Comparison of ENCODE assay signal across 16 cellular contexts in the genomic region with DNA sequence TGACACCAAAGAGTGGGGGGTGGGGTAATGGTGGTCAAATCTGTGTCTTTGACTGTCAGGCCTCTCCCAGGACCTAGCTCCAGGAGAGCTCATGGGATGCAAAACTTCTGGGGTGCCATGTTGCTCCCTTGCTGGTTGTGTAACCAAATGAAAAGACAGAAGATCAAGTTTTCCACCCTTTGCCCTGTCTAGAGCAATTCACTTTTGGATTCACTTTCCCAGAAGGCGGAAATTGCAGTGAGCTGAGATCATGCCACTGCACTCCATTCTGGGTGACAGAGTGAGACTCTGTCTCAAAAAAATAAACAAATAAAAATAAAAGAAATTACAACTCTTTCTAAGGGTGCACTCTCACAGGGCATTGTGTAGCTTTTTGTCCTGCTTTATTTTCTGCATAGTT. TPM values are rescaled to one million over a fixed set of nuclear protein-coding genes. Genes with fewer than 3 reads are reported as not detected.
A peak's percentile ranks its signal among the peaks of the same experiment; 100 is the strongest.
DNase-seq lines count a peak whose midpoint lies in the region; ATAC-seq, FAIRE-seq and TF ChIP-seq lines count a peak whose summit lies in the region.
"Had no signal": no experiment of that assay in that cellular context is flagged by ENCODE, and none has a peak within 500 bp of the region (broad histone marks: within the 10 kb centered on the region; RNA-seq: fewer than 3 reads in every experiment).

No MANE protein-coding gene starts in this region.

- no peak for TF ChIP-seq CTCF in Peyer's patch (IDR thresholded peaks at IDR 0.05)
- no peak for TF ChIP-seq CTCF in chondrocyte (IDR thresholded peaks at IDR 0.05)

- H3K9me3 Mint-ChIP-seq in chondrocyte (ENCODE audit: low read depth) = peaks cover 16% of the 10 kb centered on the region

- no peak for FAIRE-seq in small intestine (lab: Jason Lieb, UNC)
- FAIRE-seq: GM12892 had no signal

- intact Hi-C loops in left colon (cut with DNase I, micrococcal nuclease) = no loop called here

- H3K27me3 Mint-ChIP-seq in chondrocyte (ENCODE audit: low read depth) = no peaks in the 10 kb centered on the region

- no peaks in the 10 kb centered on the region for H3K4me1 ChIP-seq in Peyer's patch
- no peaks in the 10 kb centered on the region for H3K4me1 ChIP-seq in small intestine (ENCODE audit: control insufficient read depth in 2 of 2, insufficient read depth in 1 of 2, low read depth in 1 of 2, low read length in 1 of 2)
- H3K4me1 ChIP-seq: BLaER1 treated with 17β-estradiol and CSF1 and Interleukin-3, amounts not matched to agents 10 nM and 100 nM had no signal

- DNase-seq in EH (ENCODE audit: low read depth) (peak; percentile 26), Peyer's patch (peak in 1 of 3 donors; percentile 56), left colon (no peak), small intestine (peak; percentile 84), NCI-H345 treated with DMSO at 0.1 percent for 48 hours (lab: John Stamatoyannopoulos, UW; ENCODE audit: unreplicated experiment) (no peak), NCI-H524 (lab: John Stamatoyannopoulos, UW) (no peak), chondrocyte (ENCODE audit: low spot score) (no peak)
- DNase-seq: ACHN; CD4-positive, CD25-positive, alpha-beta regulatory T cell; DMS79; GDM1; GOT3; H9; IMR-90 had no signal

- peak; percentile 95 for ATAC-seq in left colon

- H3K27ac ChIP-seq in Peyer's patch = peak overlapping the region in 3 of 4 donors; percentile 25 to 74 (median 32)
- peak overlapping the region in 1 of 2 donors; percentile 66 for H3K27ac ChIP-seq in small intestine (ENCODE audit: low read depth in 1 of 2, low read length in 1 of 2)
- H3K27ac ChIP-seq: BLaER1 treated with 17β-estradiol and CSF1 and Interleukin-3, amounts not matched to agents 10 nM and 100 nM had no signal

- no peak overlapping the region for H3K27ac Mint-ChIP-seq in chondrocyte (ENCODE audit: unreplicated experiment)
- H3K27ac Mint-ChIP-seq: CD4-positive, CD25-positive, alpha-beta regulatory T cell; H9 had no signal

- H3K9me3 ChIP-seq in Peyer's patch (peaks cover 0 to 4% (median 0%) of the 10 kb centered on the region in 4 donors), small intestine (ENCODE audit: control insufficient read depth, low read depth) (no peaks in the 10 kb centered on the region)

- no peaks in the 10 kb centered on the region for H3K27me3 ChIP-seq in Peyer's patch
- no peaks in the 10 kb centered on the region for H3K27me3 ChIP-seq in small intestine (ENCODE audit: control insufficient read depth in 2 of 2, insufficient read depth in 2 of 2, low read length in 2 of 2)
- H3K27me3 ChIP-seq: BLaER1 treated with 17β-estradiol and CSF1 and Interleukin-3, amounts not matched to agents 10 nM and 100 nM had no signal

- H3K4me3 Mint-ChIP-seq in chondrocyte (ENCODE audit: unreplicated experiment) = no peak overlapping the region
- H3K4me3 Mint-ChIP-seq: CD4-positive, CD25-positive, alpha-beta regulatory T cell; H9 had no signal

- no peak for TF ChIP-seq POLR2A in Peyer's patch (IDR thresholded peaks at IDR 0.05)

- 25 to 69% (median 47%) methylated on average over 1 of the region's 1 CpG for WGBS in small intestine, 3 donors

- H3K36me3 ChIP-seq in Peyer's patch (no peaks in the 10 kb centered on the region), small intestine (ENCODE audit: control insufficient read depth in 2 of 2, insufficient read depth in 2 of 2, low read length in 2 of 2) (no peaks in the 10 kb centered on the region)
- H3K36me3 ChIP-seq: BLaER1 treated with 17β-estradiol and CSF1 and Interleukin-3, amounts not matched to agents 10 nM and 100 nM had no signal

- H3K36me3 Mint-ChIP-seq in chondrocyte (ENCODE audit: low read depth) = peaks cover 2% of the 10 kb centered on the region
- H3K36me3 Mint-ChIP-seq: CD4-positive, CD25-positive, alpha-beta regulatory T cell had no signal

- peaks cover 13% of the 10 kb centered on the region for H3K4me1 Mint-ChIP-seq in chondrocyte (ENCODE audit: low read depth)
- H3K4me1 Mint-ChIP-seq: CD4-positive, CD25-positive, alpha-beta regulatory T cell; H9 had no signal

- H3K4me3 ChIP-seq in Peyer's patch = no peak overlapping the region
- H3K4me3 ChIP-seq in small intestine (ENCODE audit: low read depth in 1 of 2, low read length in 2 of 2) = no peak overlapping the region
- H3K4me3 ChIP-seq: BLaER1 treated with 17β-estradiol and CSF1 and Interleukin-3, amounts not matched to agents 10 nM and 100 nM had no signal

RNA-seq across cellular contexts. Expression of a gene that starts 34.9 kb away (rescaled TPM):
- total RNA-seq in Peyer's patch (10 to 100 TPM; 11.6 to 49.2 (median 30.5) TPM), left colon (10 to 100 TPM in 1 of 2 donors, 1 to 10 TPM in 1; 6.8 to 11.4 TPM), chondrocyte (46.5 to 86.6 TPM (median 47.7 TPM) in 3 replicates)
- 1 to 10 TPM; 3.3 to 4.6 (median 4.0) TPM for polyA plus RNA-seq in small intestine
- total RNA-seq: CD4-positive, CD25-positive, alpha-beta regulatory T cell had no signal
- polyA plus RNA-seq: CD4-positive, CD25-positive, alpha-beta regulatory T cell had no signal

Comparison
In these comparisons a context has a peak if more than half of its experiments do, and no peak if none do; other contexts are left out.
1. DNase-seq: peak in EH (single experiment) and small intestine (single experiment); none in left colon (0 of 2), NCI-H345 treated with DMSO at 0.1 percent for 48 hours (single experiment), NCI-H524 (0 of 2) and chondrocyte (single experiment).